In genomic region chr17:67750067-67750466, GRCh38 we compare ENCODE assay signal across 1 cellular context.
A peak's percentile ranks its signal among the peaks of the same experiment; 100 is the strongest.
TF ChIP-seq lines count a peak whose summit lies in the region.

No MANE protein-coding gene starts in this region.

TF ChIP-seq in K562, 482 proteins besides CTCF, POLR2A, EP300 and RAD21 (continued from another document and continues in another):
- TF ChIP-seq ZNF280A (IDR thresholded peaks at IDR 0.05; ENCODE audit: low read depth, partially characterized antibody) (no peak), CREB3 (tag; conservative IDR thresholded peaks at IDR 0.05; ENCODE audit: low read depth) (peak; percentile 62; the same call in 1 of the 2 replicates), ZBTB33 (CRISPR knock-in tag; IDR thresholded peaks at IDR 0.05) (no peak), DEAF1 (CRISPR knock-in tag; IDR thresholded peaks at IDR 0.05) (no peak), MTA1 (IDR thresholded peaks at IDR 0.05; ENCODE audit: borderline replicate concordance) (no peak), JUN (IDR thresholded peaks at IDR 0.05; ENCODE audit: borderline replicate concordance, low read depth, low read length) (no peak), JUN (CRISPR knock-in tag; IDR thresholded peaks at IDR 0.05; ENCODE audit: borderline replicate concordance) (no peak), IRF9 (tag; IDR thresholded peaks at IDR 0.05) (0 out of 2 replicates have a peak, but pooled peaks have one; percentile 40), ZNF695 (CRISPR knock-in tag; IDR thresholded peaks at IDR 0.05) (no peak), ZNF175 (CRISPR knock-in tag; IDR thresholded peaks at IDR 0.05; ENCODE audit: low read depth) (no peak), DDX20 (tag; IDR thresholded peaks at IDR 0.05; ENCODE audit: low read depth) (peak; percentile 83), ZNF143 (CRISPR knock-in tag; IDR thresholded peaks at IDR 0.05) (no peak), ZNF609 (CRISPR knock-in tag; IDR thresholded peaks at IDR 0.05; ENCODE audit: borderline replicate concordance) (no peak), HCFC1 (IDR thresholded peaks at IDR 0.05; ENCODE audit: low read depth, low read length) (no peak), MCM2 (IDR thresholded peaks at IDR 0.05; ENCODE audit: low read depth) (no peak), ZNF592 (IDR thresholded peaks at IDR 0.05) (peak; percentile 85), TCF15 (CRISPR knock-in tag; IDR thresholded peaks at IDR 0.05) (no peak), ZNF668 (CRISPR knock-in tag; IDR thresholded peaks at IDR 0.05) (peak; percentile 70; the same call in 1 of the 2 replicates), PTTG1 (tag; IDR thresholded peaks at IDR 0.05; ENCODE audit: low read depth) (peak; percentile 49; the same call in 1 of the 2 replicates), DLX4 (CRISPR knock-in tag; IDR thresholded peaks at IDR 0.05) (no peak), ZNF408 (CRISPR knock-in tag; IDR thresholded peaks at IDR 0.05; ENCODE audit: low read depth) (no peak), DIDO1 (tag; IDR thresholded peaks at IDR 0.05; ENCODE audit: low read depth) (no peak), EZH2 (IDR thresholded peaks at IDR 0.05; ENCODE audit: borderline replicate concordance, low read depth, low read length) (no peak), KLF1 (tag; IDR thresholded peaks at IDR 0.05) (no peak), MTA3 (IDR thresholded peaks at IDR 0.05; ENCODE audit: borderline replicate concordance) (no peak), TSHZ1 (CRISPR knock-in tag; IDR thresholded peaks at IDR 0.05) (no peak), MAFK (IDR thresholded peaks at IDR 0.05; ENCODE audit: low read length) (no peak), ZNF696 (CRISPR knock-in tag; conservative IDR thresholded peaks at IDR 0.05) (no peak), IRF1 (CRISPR knock-in tag; IDR thresholded peaks at IDR 0.05; ENCODE audit: borderline replicate concordance) (no peak), ARNT (IDR thresholded peaks at IDR 0.05) (no peak), ERF (CRISPR knock-in tag; IDR thresholded peaks at IDR 0.05) (no peak), ZNF583 (CRISPR knock-in tag; IDR thresholded peaks at IDR 0.05) (no peak), MYNN (IDR thresholded peaks at IDR 0.05) (no peak), MYNN (CRISPR knock-in tag; IDR thresholded peaks at IDR 0.05) (no peak), TARDBP (IDR thresholded peaks at IDR 0.05) (no peak), NFATC3 (IDR thresholded peaks at IDR 0.05) (no peak), LEF1 (IDR thresholded peaks at IDR 0.05) (no peak), CXXC5 (CRISPR knock-in tag; IDR thresholded peaks at IDR 0.05) (no peak), ZEB2 (IDR thresholded peaks at IDR 0.05) (no peak)
